ENCODE assay signal across 7 cellular contexts in the genomic region with DNA sequence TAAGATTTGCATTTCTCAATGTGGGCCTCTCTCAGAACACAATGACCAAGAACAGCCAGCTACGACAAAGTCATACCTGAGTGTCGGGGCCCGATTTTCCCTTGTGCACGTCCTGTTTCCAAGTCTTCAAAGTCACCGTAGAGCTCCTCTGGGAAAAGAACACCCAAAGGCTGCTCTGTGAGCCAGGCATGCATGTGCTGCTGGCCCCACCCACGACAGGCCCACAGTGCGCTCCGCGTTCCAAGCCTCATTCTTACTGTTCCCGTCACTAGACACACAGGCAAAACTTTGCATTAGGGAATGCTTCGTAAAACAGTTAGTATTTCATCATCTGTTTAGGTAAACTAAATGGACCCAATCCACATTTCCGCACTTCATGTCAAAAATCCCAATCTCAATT.
DNase-seq lines count a peak whose midpoint lies in the region; ATAC-seq and TF ChIP-seq lines count a peak whose summit lies in the region.
"Not testable (repeated sequence)": the region's sequence is repeated elsewhere in the genome, so short reads cannot be mapped to it uniquely, and the experiment has no call there.

No MANE protein-coding gene starts in this region.

- H3K9me2 ChIP-seq in MM.1S (replicated peaks; ENCODE audit: insufficient read depth, low read length); hepatocyte (replicated peaks; ENCODE audit: insufficient read depth): not testable (repeated sequence)

- not testable (repeated sequence) for H3F3A ChIP-seq in MM.1S (ENCODE audit: insufficient read depth, low read length)

- not testable (repeated sequence) for H3K4me3 ChIP-seq in MM.1S (ENCODE audit: low read length); hepatocyte; lower lobe of right lung

- not testable (repeated sequence) for H3K27me3 ChIP-seq in MM.1S (replicated peaks; ENCODE audit: insufficient read depth, low read length); hepatocyte; lower lobe of right lung (ENCODE audit: low read depth)

- not testable (repeated sequence) for H3K9me3 Mint-ChIP-seq in glutamatergic neuron (ENCODE audit: unreplicated experiment)

- H3K27me3 Mint-ChIP-seq in glutamatergic neuron (ENCODE audit: unreplicated experiment), result not testable (repeated sequence)

- not testable (repeated sequence) for H3K79me2 ChIP-seq in MM.1S (ENCODE audit: low read length); hepatocyte

- WGBS in hepatocyte (ENCODE audit: low lambda C conversion rate, missing lambda C conversion rate), result 90% methylated on average over 12 of the region's 12 CpGs

- not testable (repeated sequence) for H3K9me3 ChIP-seq in MM.1S (replicated peaks; ENCODE audit: insufficient read depth, low read length); hepatocyte (ENCODE audit: low read depth); lower lobe of right lung

- intact Hi-C loops in lower lobe of right lung (cut with DNase I); posterior vena cava (cut with DNase I): not testable (repeated sequence)

- not testable (repeated sequence) for H3K4me1 Mint-ChIP-seq in glutamatergic neuron (ENCODE audit: low read depth, unreplicated experiment)

- H2AFZ ChIP-seq in MM.1S (ENCODE audit: low read length); hepatocyte: not testable (repeated sequence)

- H3K4me3 Mint-ChIP-seq in glutamatergic neuron (ENCODE audit: unreplicated experiment), result not testable (repeated sequence)

- H3K36me3 ChIP-seq in MM.1S (replicated peaks; ENCODE audit: insufficient read depth, low read length); hepatocyte (replicated peaks; ENCODE audit: insufficient read depth, low read depth); lower lobe of right lung: not testable (repeated sequence)

- H4K20me1 ChIP-seq in MM.1S (ENCODE audit: insufficient read depth, low read length); hepatocyte (ENCODE audit: insufficient read depth, poor library complexity, severe bottlenecking): not testable (repeated sequence)

- H3K4me1 ChIP-seq in MM.1S (ENCODE audit: low read length); hepatocyte (ENCODE audit: insufficient read depth); lower lobe of right lung: not testable (repeated sequence)

- H3K27ac ChIP-seq in MM.1S (ENCODE audit: low read length); hepatocyte; lower lobe of right lung: not testable (repeated sequence)

- H3K9ac ChIP-seq in MM.1S (ENCODE audit: low read length), result not testable (repeated sequence)

- not testable (repeated sequence) for H3K36me3 Mint-ChIP-seq in glutamatergic neuron (ENCODE audit: unreplicated experiment)

- ATAC-seq in lower lobe of right lung, result not testable (repeated sequence)

- not testable (repeated sequence) for H3K4me2 ChIP-seq in MM.1S (ENCODE audit: low read depth, low read length); hepatocyte

- H3K27ac Mint-ChIP-seq in glutamatergic neuron (ENCODE audit: unreplicated experiment), result not testable (repeated sequence)

- not testable (repeated sequence) for TF ChIP-seq CTCF in MM.1S (IDR thresholded peaks at IDR 0.05; ENCODE audit: low read length); glutamatergic neuron (IDR thresholded peaks at IDR 0.05; ENCODE audit: partially characterized antibody, unreplicated experiment); hepatocyte (IDR thresholded peaks at IDR 0.05; ENCODE audit: poor library complexity); lower lobe of right lung (IDR thresholded peaks at IDR 0.05)

- DNase-seq in MM.1S (peak; percentile 2), glutamatergic neuron (peak; percentile 6), hepatocyte (ENCODE audit: low spot score) (peak; percentile 1), lower lobe of right lung (peak; percentile 27), posterior vena cava (ENCODE audit: low spot score) (peak; percentile 46), ureter (ENCODE audit: low spot score) (peak; percentile 35)
- DNase-seq in activated effector memory CD4-positive, alpha-beta T cell treated with anti-CD3 and anti-CD28 coated beads, Interleukin-2, amount 50 U/mL, for 16 hours, result peak; percentile 48
